Comparison of ENCODE assay signal across 1 cellular context in the genomic region with DNA sequence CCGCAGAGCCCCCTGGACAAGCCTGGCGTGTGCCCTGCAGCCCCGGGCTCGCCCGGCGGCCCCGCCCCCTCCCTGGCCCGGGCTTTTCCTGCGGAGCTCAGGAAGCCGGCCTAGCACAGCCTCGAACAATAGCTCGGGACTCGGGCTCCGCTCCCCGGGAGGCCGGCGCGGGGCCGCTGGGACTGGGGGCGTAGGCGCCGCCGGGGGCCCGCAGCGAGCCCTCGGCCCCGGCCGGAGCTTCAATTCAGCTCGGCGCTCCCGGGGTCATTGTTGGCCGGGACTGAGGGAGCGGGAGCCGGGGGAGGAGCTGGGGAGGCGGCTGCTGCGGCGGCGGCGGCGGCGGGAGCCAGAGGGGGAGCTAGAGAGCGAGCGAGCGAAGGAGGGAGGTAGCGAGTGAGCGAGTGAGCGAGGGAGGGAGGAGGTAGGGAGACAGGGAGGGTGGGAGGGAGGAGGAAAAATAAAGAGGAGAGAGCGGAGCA.
A peak's percentile ranks its signal among the peaks of the same experiment; 100 is the strongest.
TF ChIP-seq lines count a peak whose summit lies in the region.

No MANE protein-coding gene starts in this region.

TF ChIP-seq in HepG2, 621 proteins besides CTCF, POLR2A, EP300 and RAD21 (continues in another document):
- TF ChIP-seq ZNF446 (CRISPR knock-in tag; IDR thresholded peaks at IDR 0.05) (no peak), ZNF331 (CRISPR knock-in tag; IDR thresholded peaks at IDR 0.05) (peak; percentile 58; the same call in 1 of the 2 replicates), RBAK (CRISPR knock-in tag; IDR thresholded peaks at IDR 0.05) (no peak), ZNF768 (CRISPR knock-in tag; IDR thresholded peaks at IDR 0.05) (0 out of 2 replicates have a peak, but pooled peaks have one; percentile 28), YEATS4 (CRISPR knock-in tag; IDR thresholded peaks at IDR 0.05; ENCODE audit: borderline replicate concordance) (0 out of 2 replicates have a peak, but pooled peaks have one; percentile 33), ZNF619 (CRISPR knock-in tag; IDR thresholded peaks at IDR 0.05) (no peak), HOXA5 (CRISPR knock-in tag; IDR thresholded peaks at IDR 0.05) (0 out of 2 replicates have a peak, but pooled peaks have one; percentile 38), YY1 (IDR thresholded peaks at IDR 0.05; ENCODE audit: insufficient read depth, insufficient replicate concordance, low read depth, low read length) (peak; percentile 18), BCL6 (CRISPR knock-in tag; IDR thresholded peaks at IDR 0.05) (peak; percentile 7; the same call in 1 of the 2 replicates), HNRNPLL (IDR thresholded peaks at IDR 0.05; ENCODE audit: low read depth, low read length, poor library complexity, severe bottlenecking) (peak; percentile 40), ZNF503 (CRISPR knock-in tag; IDR thresholded peaks at IDR 0.05) (0 out of 2 replicates have a peak, but pooled peaks have one; percentile 16), ZNF687 (CRISPR knock-in tag; IDR thresholded peaks at IDR 0.05) (peak; percentile 51; the same call in 1 of the 2 replicates), GABPB1 (CRISPR knock-in tag; IDR thresholded peaks at IDR 0.05) (0 out of 2 replicates have a peak, but pooled peaks have one; percentile 32), KDM2A (CRISPR knock-in tag; IDR thresholded peaks at IDR 0.05; ENCODE audit: borderline replicate concordance, low read depth) (peak; percentile 63; the same call in 1 of the 2 replicates), FOXP4 (CRISPR knock-in tag; IDR thresholded peaks at IDR 0.05) (0 out of 2 replicates have a peak, but pooled peaks have one; percentile 33), ZNF816 (CRISPR knock-in tag; IDR thresholded peaks at IDR 0.05; ENCODE audit: borderline replicate concordance) (no peak), SKIL (CRISPR knock-in tag; IDR thresholded peaks at IDR 0.05; ENCODE audit: borderline replicate concordance) (0 out of 2 replicates have a peak, but pooled peaks have one; percentile 22), MYC (CRISPR knock-in tag; IDR thresholded peaks at IDR 0.05; ENCODE audit: borderline replicate concordance) (no peak; the same call in 1 of the 2 replicates), TFDP2 (CRISPR knock-in tag; IDR thresholded peaks at IDR 0.05) (0 out of 2 replicates have a peak, but pooled peaks have one; percentile 21), ZNF24 (IDR thresholded peaks at IDR 0.05) (no peak), ZNF512 (CRISPR knock-in tag; IDR thresholded peaks at IDR 0.05) (no peak)
- TF ChIP-seq, protein P1, sequence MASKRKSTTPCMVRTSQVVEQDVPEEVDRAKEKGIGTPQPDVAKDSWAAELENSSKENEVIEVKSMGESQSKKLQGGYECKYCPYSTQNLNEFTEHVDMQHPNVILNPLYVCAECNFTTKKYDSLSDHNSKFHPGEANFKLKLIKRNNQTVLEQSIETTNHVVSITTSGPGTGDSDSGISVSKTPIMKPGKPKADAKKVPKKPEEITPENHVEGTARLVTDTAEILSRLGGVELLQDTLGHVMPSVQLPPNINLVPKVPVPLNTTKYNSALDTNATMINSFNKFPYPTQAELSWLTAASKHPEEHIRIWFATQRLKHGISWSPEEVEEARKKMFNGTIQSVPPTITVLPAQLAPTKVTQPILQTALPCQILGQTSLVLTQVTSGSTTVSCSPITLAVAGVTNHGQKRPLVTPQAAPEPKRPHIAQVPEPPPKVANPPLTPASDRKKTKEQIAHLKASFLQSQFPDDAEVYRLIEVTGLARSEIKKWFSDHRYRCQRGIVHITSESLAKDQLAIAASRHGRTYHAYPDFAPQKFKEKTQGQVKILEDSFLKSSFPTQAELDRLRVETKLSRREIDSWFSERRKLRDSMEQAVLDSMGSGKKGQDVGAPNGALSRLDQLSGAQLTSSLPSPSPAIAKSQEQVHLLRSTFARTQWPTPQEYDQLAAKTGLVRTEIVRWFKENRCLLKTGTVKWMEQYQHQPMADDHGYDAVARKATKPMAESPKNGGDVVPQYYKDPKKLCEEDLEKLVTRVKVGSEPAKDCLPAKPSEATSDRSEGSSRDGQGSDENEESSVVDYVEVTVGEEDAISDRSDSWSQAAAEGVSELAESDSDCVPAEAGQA (IDR thresholded peaks at IDR 0.05; ENCODE audit: low read depth): no peak
- TF ChIP-seq, protein P1 (CRISPR knock-in tag; IDR thresholded peaks at IDR 0.05; ENCODE audit: borderline replicate concordance): no peak
- TF ChIP-seq, protein P2, sequence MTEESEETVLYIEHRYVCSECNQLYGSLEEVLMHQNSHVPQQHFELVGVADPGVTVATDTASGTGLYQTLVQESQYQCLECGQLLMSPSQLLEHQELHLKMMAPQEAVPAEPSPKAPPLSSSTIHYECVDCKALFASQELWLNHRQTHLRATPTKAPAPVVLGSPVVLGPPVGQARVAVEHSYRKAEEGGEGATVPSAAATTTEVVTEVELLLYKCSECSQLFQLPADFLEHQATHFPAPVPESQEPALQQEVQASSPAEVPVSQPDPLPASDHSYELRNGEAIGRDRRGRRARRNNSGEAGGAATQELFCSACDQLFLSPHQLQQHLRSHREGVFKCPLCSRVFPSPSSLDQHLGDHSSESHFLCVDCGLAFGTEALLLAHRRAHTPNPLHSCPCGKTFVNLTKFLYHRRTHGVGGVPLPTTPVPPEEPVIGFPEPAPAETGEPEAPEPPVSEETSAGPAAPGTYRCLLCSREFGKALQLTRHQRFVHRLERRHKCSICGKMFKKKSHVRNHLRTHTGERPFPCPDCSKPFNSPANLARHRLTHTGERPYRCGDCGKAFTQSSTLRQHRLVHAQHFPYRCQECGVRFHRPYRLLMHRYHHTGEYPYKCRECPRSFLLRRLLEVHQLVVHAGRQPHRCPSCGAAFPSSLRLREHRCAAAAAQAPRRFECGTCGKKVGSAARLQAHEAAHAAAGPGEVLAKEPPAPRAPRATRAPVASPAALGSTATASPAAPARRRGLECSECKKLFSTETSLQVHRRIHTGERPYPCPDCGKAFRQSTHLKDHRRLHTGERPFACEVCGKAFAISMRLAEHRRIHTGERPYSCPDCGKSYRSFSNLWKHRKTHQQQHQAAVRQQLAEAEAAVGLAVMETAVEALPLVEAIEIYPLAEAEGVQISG (CRISPR knock-in tag; IDR thresholded peaks at IDR 0.05): peak; percentile 27; the same call in 1 of the 2 replicates
